Comparison of ENCODE assay signal across 20 cellular contexts in genomic region chr20:40633123-40633850, GRCh38. TPM values are rescaled to one million over a fixed set of nuclear protein-coding genes. Genes with fewer than 3 reads are reported as not detected.
"Had no signal": no experiment of that assay in that cellular context is flagged by ENCODE, and none has a peak within 500 bp of the region (broad histone marks: within the 10 kb centered on the region; RNA-seq: fewer than 3 reads in every experiment).

No MANE protein-coding gene starts in this region.

- H3K4me1 ChIP-seq: foreskin keratinocyte, left lung, prostate gland, spleen had no signal

- H3K36me3 ChIP-seq: left lung, ovary, prostate gland, spleen, WERI-Rb-1 had no signal

- ATAC-seq: activated T-cell treated with anti-CD3 and anti-CD28 coated beads, Interleukin-2, amount 50 U/mL, for 72 hours; foreskin keratinocyte; left lung; natural killer cell had no signal

- H3K9me3 ChIP-seq: left lung, ovary, prostate gland, spleen had no signal

- FAIRE-seq: bronchial epithelial cell, TTC549 had no signal

- H3K27me3 ChIP-seq: foreskin keratinocyte, left lung, ovary, spleen had no signal

- DNase-seq: activated CD4-positive, CD25-positive, alpha-beta regulatory T cell treated with anti-CD3 and anti-CD28 coated beads, Interleukin-2, amount 50 U/mL, for 72 hours; activated effector memory CD4-positive, alpha-beta T cell treated with Interleukin-2 at 50 U/mL for 16 hours; activated naive CD4-positive, alpha-beta T cell treated with anti-CD3 and anti-CD28 coated beads for 36 hours; activated naive CD8-positive, alpha-beta T cell treated with anti-CD3 and anti-CD28 coated beads, Interleukin-2, amount 10 ng/mL, durations not matched to agents 7 days and 5 days; activated T-cell treated with anti-CD3 and anti-CD28 coated beads, Interleukin-2, amount 50 U/mL, for 72 hours; amniotic stem cell; foreskin keratinocyte; left lung; midbrain; natural killer cell; ovary; spleen; stimulated activated CD4-positive, alpha-beta T cell treated with anti-CD3 and anti-CD28 coated beads, Interleukin-4, amount 100 ng/mL, for 1 hour; stimulated activated naive CD4-positive, alpha-beta T cell; T-helper 1 cell; WERI-Rb-1 had no signal

- H3K27ac ChIP-seq: coronary artery, foreskin keratinocyte, left lung, ovary, prostate gland, spleen, WERI-Rb-1 had no signal

- H3K4me3 ChIP-seq: coronary artery, left lung, ovary, prostate gland, spleen had no signal

RNA-seq across cellular contexts. Expression of gene MAFB, which starts 55.7 kb away (rescaled TPM):
- total RNA-seq: activated naive CD4-positive, alpha-beta T cell treated with anti-CD3 and anti-CD28 coated beads for 36 hours had no signal
